ENCODE assay signal across 8 cellular contexts in the genomic region with DNA sequence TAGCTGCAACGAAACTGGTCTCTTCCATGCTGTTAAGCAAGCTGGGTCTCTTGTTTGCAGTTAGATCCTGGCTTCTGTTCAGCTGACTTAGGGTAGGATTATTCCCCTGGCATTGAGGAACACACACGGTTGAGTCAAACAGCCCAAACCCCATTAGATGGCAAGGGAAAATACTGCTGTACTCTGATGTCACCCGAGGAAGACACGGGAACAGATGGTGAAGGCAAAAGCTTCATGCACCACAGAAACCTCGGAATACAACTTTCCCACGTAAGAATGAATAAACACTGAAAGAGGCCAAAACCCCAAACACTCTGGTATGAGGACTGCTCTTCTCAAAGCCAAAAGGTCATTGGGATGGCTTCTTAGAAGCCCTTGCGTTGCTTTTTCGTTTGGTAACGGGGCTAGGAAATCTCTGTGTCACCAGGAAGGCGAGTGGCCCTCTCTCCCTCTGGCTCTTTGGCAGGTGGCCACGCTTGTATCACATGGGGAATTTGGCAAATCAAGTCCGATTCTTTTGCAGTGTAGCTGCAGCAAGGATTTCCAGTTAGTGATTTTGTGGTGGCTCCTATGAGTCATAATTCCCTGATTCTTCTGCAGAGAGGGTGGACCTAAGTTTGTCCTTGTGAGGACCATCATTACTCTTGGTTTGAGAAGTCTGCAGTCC. TPM values are rescaled to one million over a fixed set of nuclear protein-coding genes. Genes with fewer than 3 reads are reported as not detected.
DNase-seq lines count a peak whose midpoint lies in the region; ATAC-seq and TF ChIP-seq lines count a peak whose summit lies in the region.

No MANE protein-coding gene starts in this region.

- intact Hi-C loops in esophagus squamous epithelium (cut with DNase I), result no loop called here

- no peaks in the 10 kb centered on the region for H3K36me3 ChIP-seq in esophagus squamous epithelium
- H3K36me3 ChIP-seq in osteoblast (ENCODE audit: insufficient read depth, low read length), result no peaks in the 10 kb centered on the region

- H3K4me2 ChIP-seq in osteoblast (ENCODE audit: insufficient read depth, low read length), result peak overlapping the region; percentile 78

- H3K4me1 ChIP-seq in esophagus squamous epithelium (peaks cover 12 to 59% (median 20%) of the 10 kb centered on the region in 3 donors), osteoblast (ENCODE audit: insufficient read depth, low read length) (peaks cover 13% of the 10 kb centered on the region)

- peak; percentile 98 for DNase-seq in COLO829 (ENCODE audit: low spot score)
- DNase-seq in esophagus squamous epithelium (lab: John Stamatoyannopoulos, UW), result peak; percentile 6
- peak; percentile 91 for DNase-seq in osteoblast (ENCODE audit: insufficient read length, low spot score, missing footprints)
- DNase-seq in NCI-H82 (lab: John Stamatoyannopoulos, UW), result no peak

- TF ChIP-seq POLR2A in esophagus squamous epithelium (IDR thresholded peaks at IDR 0.05), result no peak

- H3K9me3 ChIP-seq in esophagus squamous epithelium (no peaks in the 10 kb centered on the region), osteoblast (ENCODE audit: low read depth, low read length) (no peaks in the 10 kb centered on the region)

- peak overlapping the region; percentile 66 for H2AFZ ChIP-seq in osteoblast (ENCODE audit: low read length)

- H3K27ac ChIP-seq in esophagus squamous epithelium (peak overlapping the region; percentile 37 to 83 (median 76)), osteoblast (ENCODE audit: low read depth, low read length) (peak overlapping the region; percentile 69)

- no peak for TF ChIP-seq CTCF in esophagus squamous epithelium (IDR thresholded peaks at IDR 0.05)
- no peak for TF ChIP-seq CTCF in osteoblast (IDR thresholded peaks at IDR 0.05; ENCODE audit: extremely low read depth, low read depth, low read length)

- H4K20me1 ChIP-seq in osteoblast (ENCODE audit: insufficient read depth, low read length), result no peaks in the 10 kb centered on the region

- H3K4me3 ChIP-seq in esophagus squamous epithelium (peak overlapping the region in 3 of 4 donors; percentile 30 to 54 (median 32)), osteoblast (ENCODE audit: insufficient read depth, low read length) (peak overlapping the region; percentile 53)

- WGBS in esophagus squamous epithelium, 2 donors, result 11 to 12% methylated on average over 10 to 12 of the region's 12 CpGs

- ATAC-seq in HG02610 (IDR thresholded peaks at IDR 0.05; ENCODE audit: unreplicated experiment) (peak; percentile 54), SK-N-SH treated with all-trans-retinoic acid at 6 μM for 48 hours (peak; percentile 91), HG02678 (IDR thresholded peaks at IDR 0.05; ENCODE audit: unreplicated experiment) (no peak), GM21825 (IDR thresholded peaks at IDR 0.05; ENCODE audit: unreplicated experiment) (no peak)

- H3K27me3 ChIP-seq in esophagus squamous epithelium, result no peaks in the 10 kb centered on the region
- no peaks in the 10 kb centered on the region for H3K27me3 ChIP-seq in osteoblast (ENCODE audit: insufficient read depth, low read length)

- no peaks in the 10 kb centered on the region for H3K79me2 ChIP-seq in osteoblast (ENCODE audit: insufficient read depth, low read length)

TF ChIP-seq in SK-N-SH treated with all-trans-retinoic acid at 6 μM for 48 hours, 23 proteins besides CTCF, POLR2A, EP300 and RAD21:
- TF ChIP-seq ISL1 (CRISPR knock-in tag; IDR thresholded peaks at IDR 0.05) (no peak), ZFP3 (CRISPR knock-in tag; IDR thresholded peaks at IDR 0.05) (no peak), GLIS3 (CRISPR knock-in tag; IDR thresholded peaks at IDR 0.05) (no peak), OSR1 (CRISPR knock-in tag; IDR thresholded peaks at IDR 0.05) (no peak), ZFP30 (CRISPR knock-in tag; IDR thresholded peaks at IDR 0.05) (no peak), TCF4 (CRISPR knock-in tag; IDR thresholded peaks at IDR 0.05; ENCODE audit: borderline replicate concordance) (no peak), ZNF8 (CRISPR knock-in tag; IDR thresholded peaks at IDR 0.05) (no peak)
- TF ChIP-seq, protein P1, sequence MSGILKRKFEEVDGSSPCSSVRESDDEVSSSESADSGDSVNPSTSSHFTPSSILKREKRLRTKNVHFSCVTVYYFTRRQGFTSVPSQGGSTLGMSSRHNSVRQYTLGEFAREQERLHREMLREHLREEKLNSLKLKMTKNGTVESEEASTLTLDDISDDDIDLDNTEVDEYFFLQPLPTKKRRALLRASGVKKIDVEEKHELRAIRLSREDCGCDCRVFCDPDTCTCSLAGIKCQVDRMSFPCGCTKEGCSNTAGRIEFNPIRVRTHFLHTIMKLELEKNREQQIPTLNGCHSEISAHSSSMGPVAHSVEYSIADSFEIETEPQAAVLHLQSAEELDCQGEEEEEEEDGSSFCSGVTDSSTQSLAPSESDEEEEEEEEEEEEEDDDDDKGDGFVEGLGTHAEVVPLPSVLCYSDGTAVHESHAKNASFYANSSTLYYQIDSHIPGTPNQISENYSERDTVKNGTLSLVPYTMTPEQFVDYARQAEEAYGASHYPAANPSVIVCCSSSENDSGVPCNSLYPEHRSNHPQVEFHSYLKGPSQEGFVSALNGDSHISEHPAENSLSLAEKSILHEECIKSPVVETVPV (CRISPR knock-in tag; IDR thresholded peaks at IDR 0.05), result no peak

RNA-seq across cellular contexts. Expression of a gene that starts 16.7 kb away (rescaled TPM):
- total RNA-seq in esophagus squamous epithelium, result 10 to 100 TPM; 12.3 to 36.6 (median 21.0) TPM
- total RNA-seq in osteoblast, result 63.0 and 86.0 TPM in 2 replicates

Comparison
In these comparisons a context has a peak if more than half of its experiments do, and no peak if none do; other contexts are left out.
1. ATAC-seq: peak in HG02610 (single experiment) and SK-N-SH treated with all-trans-retinoic acid at 6 μM for 48 hours (single experiment); none in HG02678 (single experiment) and GM21825 (single experiment).